13 cellular contexts compared by ENCODE assay signal in genomic region chr12:32270818-32271710, GRCh38.
DNase-seq lines count a peak whose midpoint lies in the region; ATAC-seq and TF ChIP-seq lines count a peak whose summit lies in the region.
"Had no signal": no experiment of that assay in that cellular context is flagged by ENCODE, and none has a peak within 500 bp of the region (broad histone marks: within the 10 kb centered on the region; RNA-seq: fewer than 3 reads in every experiment).

No MANE protein-coding gene starts in this region.

- peak overlapping the region; percentile 80; the same call in 1 of the 2 replicates for H3K4me2 ChIP-seq in IMR-90 (ENCODE audit: low read depth, low read length)

- no peak overlapping the region for H3K56ac ChIP-seq in IMR-90 (ENCODE audit: extremely low read depth, insufficient read depth, low read length)

- H3K4me3 ChIP-seq in AG04450 (ENCODE audit: low read depth, low read length) (no peak overlapping the region), IMR-90 (ENCODE audit: insufficient read depth, low read depth, low read length) (no peak overlapping the region), choroid plexus epithelial cell (ENCODE audit: low read depth, low read length) (no peak overlapping the region), mesodermal cell (ENCODE audit: extremely low read depth, insufficient read depth, low read length, poor library complexity, severe bottlenecking) (no peak overlapping the region), coronary artery (no peak overlapping the region), gastroesophageal sphincter (no peak overlapping the region)
- H3K4me3 ChIP-seq: testis had no signal

- no peak for TF ChIP-seq POLR2A in IMR-90 (IDR thresholded peaks at IDR 0.05; ENCODE audit: low read depth, low read length)
- no peak for TF ChIP-seq POLR2A in gastroesophageal sphincter (IDR thresholded peaks at IDR 0.05)

- no peak overlapping the region for H2AFZ ChIP-seq in IMR-90 (replicated peaks; ENCODE audit: low read length, poor library complexity)

- no TSS peak for BruUV-seq in IMR-90 (replicated peaks; lab: Mats Ljungman, UMichigan)

- peak overlapping the region; percentile 64 for H3K18ac ChIP-seq in IMR-90 (ENCODE audit: low read depth, low read length)

- no peak overlapping the region for H2BK5ac ChIP-seq in IMR-90 (ENCODE audit: low read depth, low read length, poor library complexity, severe bottlenecking)

- H4K5ac ChIP-seq in IMR-90 (ENCODE audit: low read depth, low read length) = peak overlapping the region; percentile 25; the same call in 1 of the 2 replicates

- peaks cover 11% of the 10 kb centered on the region for H3K9me1 ChIP-seq in IMR-90 (ENCODE audit: insufficient read depth, low read length)

- peak overlapping the region; percentile 41 for H3K27ac ChIP-seq in AG04450 (ENCODE audit: low read depth, low read length)
- 0 out of 2 replicates have a peak overlapping the region, but pooled peaks have one; percentile 12 for H3K27ac ChIP-seq in IMR-90 (ENCODE audit: insufficient read depth, low read length)
- peak overlapping the region; percentile 99 for H3K27ac ChIP-seq in mesodermal cell (ENCODE audit: low read depth, low read length, severe bottlenecking)
- H3K27ac ChIP-seq in coronary artery = no peak overlapping the region
- H3K27ac ChIP-seq in gastroesophageal sphincter = peak overlapping the region in 1 of 4 donors; percentile 19
- H3K27ac ChIP-seq: testis had no signal

- no peak overlapping the region for H2BK20ac ChIP-seq in IMR-90 (ENCODE audit: low read depth, low read length)

- no peaks in the 10 kb centered on the region for H3K9me3 ChIP-seq in AG04450 (ENCODE audit: control insufficient read depth, insufficient read depth, low read length)
- H3K9me3 ChIP-seq in IMR-90 (ENCODE audit: control insufficient read depth, insufficient read depth, low read length) = no peaks in the 10 kb centered on the region
- no peaks in the 10 kb centered on the region for H3K9me3 ChIP-seq in mesodermal cell (ENCODE audit: control insufficient read depth, low read length)
- H3K9me3 ChIP-seq in gastroesophageal sphincter = no peaks in the 10 kb centered on the region
- H3K9me3 ChIP-seq: testis had no signal

- no peak overlapping the region for H3K23ac ChIP-seq in IMR-90 (ENCODE audit: low read depth, low read length)

- no peak overlapping the region for H3K4ac ChIP-seq in IMR-90 (ENCODE audit: low read depth, low read length)

- no peak for TF ChIP-seq RAD21 in IMR-90 (IDR thresholded peaks at IDR 0.05; ENCODE audit: low read length)

- H3K79me1 ChIP-seq in IMR-90 (ENCODE audit: low read depth in 1 of 2, low read length in 2 of 2) = peaks cover 17 to 31% of the 10 kb centered on the region in 2 experiments

- no peak overlapping the region for H2BK120ac ChIP-seq in IMR-90 (ENCODE audit: low read depth, low read length)

- H3K36me3 ChIP-seq in IMR-90 (ENCODE audit: control insufficient read depth, insufficient read depth, low read length) = no peaks in the 10 kb centered on the region
- H3K36me3 ChIP-seq in mesodermal cell (ENCODE audit: control insufficient read depth, insufficient read depth, low read length) = no peaks in the 10 kb centered on the region
- no peaks in the 10 kb centered on the region for H3K36me3 ChIP-seq in gastroesophageal sphincter

- no peak overlapping the region for H2BK15ac ChIP-seq in IMR-90 (ENCODE audit: low read depth, low read length)

- no peak for TF ChIP-seq EP300 in gastroesophageal sphincter (IDR thresholded peaks at IDR 0.05)

- no peak for TF ChIP-seq CTCF in AG04450 (IDR thresholded peaks at IDR 0.05; ENCODE audit: low read depth, low read length)
- no peak for TF ChIP-seq CTCF in IMR-90 (conservative IDR thresholded peaks at IDR 0.05; ENCODE audit: low read depth, low read length)
- TF ChIP-seq CTCF in choroid plexus epithelial cell (conservative IDR thresholded peaks at IDR 0.05; ENCODE audit: low read depth, low read length) = no peak
- no peak for TF ChIP-seq CTCF in coronary artery (IDR thresholded peaks at IDR 0.05)
- TF ChIP-seq CTCF in gastroesophageal sphincter (IDR thresholded peaks at IDR 0.05) = no peak

- no peak overlapping the region for H2AK9ac ChIP-seq in IMR-90 (replicated peaks; ENCODE audit: low read depth, low read length, poor library complexity)

- CTCF ChIA-PET in AG04450 (lab: Charles Lee) = interaction anchor here (0.9 kb wide), 1 partner anchor 210 kb away, joined by 4 read pairs; no protein-coding TSS in a partner anchor
- CTCF ChIA-PET in IMR-90 (lab: Yijun Ruan, JAX) = interaction anchor here (0.5 to 0.6 kb wide), 2 partner anchors 27 to 868 kb away, joined by 4 to 7 read pairs; no protein-coding TSS in a partner anchor

- 20% methylated on average over 2 of the region's 10 CpGs; no CpG with 5 or more reads in 1 of the 2 experiments for whole genome bisulfite sequencing in IMR-90 (ENCODE audit: extremely low coverage in 2 of 2, insufficient read length in 1 of 2), 2 experiments
- 61 to 62% methylated on average over 5 to 7 of the region's 10 CpGs for whole genome bisulfite sequencing in mesodermal cell (ENCODE audit: insufficient coverage in 2 of 2), 2 experiments
- 34 to 57% methylated on average over 5 to 10 of the region's 10 CpGs for WGBS in gastroesophageal sphincter (ENCODE audit: low coverage in 1 of 2), 2 donors

- in situ Hi-C loops in IMR-90 (cut with MboI; ENCODE audit: low sequenced_read_pairs) = no loop called here

- no peak for DNase-seq in AG04450 (ENCODE audit: low read depth, low spot score)
- DNase-seq in IMR-90 = peak; percentile 62
- DNase-seq in choroid plexus epithelial cell (ENCODE audit: low read depth) = peak; percentile 70
- DNase-seq in NCI-H69 (lab: John Stamatoyannopoulos, UW) = no peak
- DNase-seq in coronary artery (ENCODE audit: low spot score) = no peak
- DNase-seq in NCI-H526 treated with DMSO at 0.1 percent for 48 hours (lab: John Stamatoyannopoulos, UW) = no peak
- DNase-seq: activated naive CD4-positive, alpha-beta T cell; GDM1; NCI-H510A treated with DMSO at 0.1 percent for 48 hours; testis had no signal

- H3K4me1 ChIP-seq in IMR-90 (ENCODE audit: control insufficient read depth, insufficient read depth, low read length) (peaks cover 14% of the 10 kb centered on the region), mesodermal cell (ENCODE audit: control insufficient read depth, insufficient read depth, low read length, poor library complexity, severe bottlenecking) (peaks cover 32% of the 10 kb centered on the region), gastroesophageal sphincter (peaks cover 0 to 18% (median 2%) of the 10 kb centered on the region in 3 donors)
- H3K4me1 ChIP-seq: testis had no signal

- intact Hi-C loops in IMR-90 (cut with micrococcal nuclease) = no loop called here

- no peak overlapping the region for H3K14ac ChIP-seq in IMR-90 (replicated peaks; ENCODE audit: low read depth, low read length)

- POLR2A ChIA-PET in AG04450 (lab: Yijun Ruan, JAX) (no interaction called here), IMR-90 (lab: Charles Lee; ENCODE audit: unreplicated experiment) (no interaction called here)

- H3K9ac ChIP-seq in IMR-90 (ENCODE audit: low read depth, low read length) = no peak overlapping the region

- peak; percentile 74 for ATAC-seq in IMR-90 (ENCODE audit: low read depth)
- ATAC-seq in gastroesophageal sphincter = no peak
- ATAC-seq: natural killer cell treated with Interleukin-12 subunit alpha and Interleukin-12 subunit beta and Interleukin-15 and Interleukin-18, amount 100 ng/mL, for 72 hours had no signal

- H2AK5ac ChIP-seq in IMR-90 (ENCODE audit: low read depth, low read length) = no peak overlapping the region

- H4K8ac ChIP-seq in IMR-90 (ENCODE audit: low read depth in 2 of 2, low read length in 2 of 2) = no peak overlapping the region

- peaks cover 7% of the 10 kb centered on the region; the same call in 1 of the 2 replicates for H4K20me1 ChIP-seq in IMR-90 (ENCODE audit: insufficient read depth, low read length)

- dilution Hi-C loops in IMR-90 (cut with HindIII; ENCODE audit: low sequenced_read_pairs, unreplicated experiment) = no loop called here

- no peak overlapping the region for H4K91ac ChIP-seq in IMR-90 (ENCODE audit: insufficient read depth, low read depth, low read length)

- H3K27me3 ChIP-seq in AG04450 (ENCODE audit: control insufficient read depth, insufficient read depth, low read length) (no peaks in the 10 kb centered on the region), IMR-90 (ENCODE audit: control insufficient read depth, insufficient read depth, low read length) (no peaks in the 10 kb centered on the region), gastroesophageal sphincter (no peaks in the 10 kb centered on the region)
- H3K27me3 ChIP-seq: testis had no signal

TF ChIP-seq in IMR-90, 13 proteins besides CTCF, POLR2A, EP300 and RAD21:
- TF ChIP-seq BHLHE40 (IDR thresholded peaks at IDR 0.05; ENCODE audit: low read depth, low read length) (no peak), ELK1 (IDR thresholded peaks at IDR 0.05; ENCODE audit: borderline replicate concordance, low read depth, low read length) (no peak), MAZ (IDR thresholded peaks at IDR 0.05; ENCODE audit: borderline replicate concordance, low read depth, low read length) (no peak)

Comparison
In these comparisons a context has a peak if more than half of its experiments do, and no peak if none do; other contexts are left out.
1. DNase-seq: peak in IMR-90 (single experiment) and choroid plexus epithelial cell (single experiment); none in AG04450 (single experiment), NCI-H69 (single experiment), coronary artery (single experiment) and NCI-H526 treated with DMSO at 0.1 percent for 48 hours (single experiment).
2. H3K27ac ChIP-seq: peak in AG04450 (single experiment), IMR-90 (single experiment) and mesodermal cell (single experiment); none in coronary artery (0 of 2).